ENCODE assay signal across 1 cellular context in the genomic region with DNA sequence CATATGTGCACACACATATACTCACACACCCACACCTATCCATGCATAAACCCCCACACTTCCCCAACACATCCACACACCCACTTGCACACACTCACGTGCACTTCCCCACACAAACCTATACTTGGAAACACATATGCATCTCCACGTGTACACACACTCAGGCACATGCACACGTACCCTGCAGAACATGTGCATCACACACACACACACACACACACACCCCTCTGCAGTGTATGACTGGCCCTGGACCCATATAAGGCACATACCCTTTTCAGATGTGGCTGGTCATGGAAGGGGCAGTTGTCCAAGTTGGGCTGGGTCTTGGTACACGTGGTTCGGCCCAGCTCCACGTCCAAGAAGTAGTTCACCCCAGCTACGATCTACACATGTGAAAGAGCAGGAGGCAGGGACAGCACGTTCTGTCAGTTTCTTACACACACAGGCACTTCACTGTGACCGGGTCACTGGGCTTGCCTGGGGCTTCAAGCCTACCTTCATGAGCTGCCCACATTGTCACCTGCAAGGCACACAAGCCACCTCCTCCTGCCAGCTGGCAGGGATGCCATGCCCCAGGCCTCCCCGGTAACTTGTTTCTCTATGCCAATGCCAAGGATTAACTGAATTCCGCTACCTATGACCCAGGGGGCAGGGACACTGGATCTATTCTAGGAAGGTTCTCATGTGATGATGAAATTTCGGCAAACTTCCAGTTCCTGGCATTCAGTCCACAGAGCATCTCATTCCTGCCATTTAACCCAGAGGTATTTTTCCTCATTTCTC.
TF ChIP-seq lines count a peak whose summit lies in the region.

No MANE protein-coding gene starts in this region.

TF ChIP-seq in HepG2, 621 proteins besides CTCF, POLR2A, EP300 and RAD21 (continued from another document and continues in another):
- TF ChIP-seq, protein P1, sequence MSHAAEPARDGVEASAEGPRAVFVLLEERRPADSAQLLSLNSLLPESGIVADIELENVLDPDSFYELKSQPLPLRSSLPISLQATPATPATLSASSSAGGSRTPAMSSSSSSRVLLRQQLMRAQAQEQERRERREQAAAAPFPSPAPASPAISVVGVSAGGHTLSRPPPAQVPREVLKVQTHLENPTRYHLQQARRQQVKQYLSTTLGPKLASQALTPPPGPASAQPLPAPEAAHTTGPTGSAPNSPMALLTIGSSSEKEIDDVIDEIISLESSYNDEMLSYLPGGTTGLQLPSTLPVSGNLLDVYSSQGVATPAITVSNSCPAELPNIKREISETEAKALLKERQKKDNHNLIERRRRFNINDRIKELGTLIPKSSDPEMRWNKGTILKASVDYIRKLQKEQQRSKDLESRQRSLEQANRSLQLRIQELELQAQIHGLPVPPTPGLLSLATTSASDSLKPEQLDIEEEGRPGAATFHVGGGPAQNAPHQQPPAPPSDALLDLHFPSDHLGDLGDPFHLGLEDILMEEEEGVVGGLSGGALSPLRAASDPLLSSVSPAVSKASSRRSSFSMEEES (CRISPR knock-in tag; IDR thresholded peaks at IDR 0.05), result no peak
- TF ChIP-seq NONO (IDR thresholded peaks at IDR 0.05) (no peak), NONO (CRISPR knock-in tag; conservative IDR thresholded peaks at IDR 0.05) (peak; percentile 56; the same call in 1 of the 2 replicates), NFRKB (IDR thresholded peaks at IDR 0.05) (no peak), ARHGAP35 (CRISPR knock-in tag; IDR thresholded peaks at IDR 0.05; ENCODE audit: borderline replicate concordance) (no peak), ZNF10 (CRISPR knock-in tag; IDR thresholded peaks at IDR 0.05; ENCODE audit: borderline replicate concordance, low read depth) (peak; percentile 90; the same call in 1 of the 2 replicates), SAP130 (CRISPR knock-in tag; IDR thresholded peaks at IDR 0.05; ENCODE audit: low read depth) (peak; percentile 3; the same call in 1 of the 2 replicates), ZNF878 (CRISPR knock-in tag; IDR thresholded peaks at IDR 0.05) (no peak), ZNF317 (CRISPR knock-in tag; IDR thresholded peaks at IDR 0.05) (no peak), RBM22 (optimal IDR thresholded peaks at IDR 0.05; ENCODE audit: low read length) (peak; percentile 80), KLF6 (CRISPR knock-in tag; IDR thresholded peaks at IDR 0.05) (no peak), ZSCAN31 (CRISPR knock-in tag; IDR thresholded peaks at IDR 0.05; ENCODE audit: low read depth) (no peak), GTF2F1 (IDR thresholded peaks at IDR 0.05; ENCODE audit: low read length) (no peak), ZBTB8A (CRISPR knock-in tag; IDR thresholded peaks at IDR 0.05; ENCODE audit: borderline replicate concordance, low read depth) (no peak), ZNF720 (CRISPR knock-in tag; IDR thresholded peaks at IDR 0.05) (no peak), HES4 (CRISPR knock-in tag; IDR thresholded peaks at IDR 0.05; ENCODE audit: borderline replicate concordance) (no peak), KLF16 (CRISPR knock-in tag; IDR thresholded peaks at IDR 0.05) (no peak), JUND (CRISPR knock-in tag; IDR thresholded peaks at IDR 0.05) (peak; percentile 19; the same call in 1 of the 2 replicates), ZNF747 (CRISPR knock-in tag; IDR thresholded peaks at IDR 0.05; ENCODE audit: borderline replicate concordance) (no peak), RBFOX2 (IDR thresholded peaks at IDR 0.05; ENCODE audit: low read depth, low read length) (peak; percentile 55; the same call in 1 of the 2 replicates), ZNF562 (CRISPR knock-in tag; IDR thresholded peaks at IDR 0.05; ENCODE audit: borderline replicate concordance) (no peak), ZSCAN29 (CRISPR knock-in tag; conservative IDR thresholded peaks at IDR 0.05) (no peak), HOXA3 (CRISPR knock-in tag; IDR thresholded peaks at IDR 0.05) (0 out of 2 replicates have a peak, but pooled peaks have one; percentile 16), RARG (CRISPR knock-in tag; IDR thresholded peaks at IDR 0.05; ENCODE audit: low read depth) (no peak), CCAR2 (optimal IDR thresholded peaks at IDR 0.05; ENCODE audit: low read depth, low read length) (no peak), ESRRA (CRISPR knock-in tag; IDR thresholded peaks at IDR 0.05; ENCODE audit: low read depth) (no peak), SP1 (IDR thresholded peaks at IDR 0.05) (no peak), SP1 (CRISPR knock-in tag; IDR thresholded peaks at IDR 0.05) (no peak), NFKBIZ (CRISPR knock-in tag; IDR thresholded peaks at IDR 0.05) (no peak), ZNF180 (CRISPR knock-in tag; IDR thresholded peaks at IDR 0.05; ENCODE audit: borderline replicate concordance, low read depth) (no peak), GABPB1 (CRISPR knock-in tag; IDR thresholded peaks at IDR 0.05) (no peak), DNMT3B (CRISPR knock-in tag; conservative IDR thresholded peaks at IDR 0.05) (no peak), ZNF672 (CRISPR knock-in tag; IDR thresholded peaks at IDR 0.05) (peak; percentile 93; the same call in 1 of the 2 replicates), ZBTB20 (CRISPR knock-in tag; IDR thresholded peaks at IDR 0.05; ENCODE audit: borderline replicate concordance, low read depth) (no peak), RAD51 (IDR thresholded peaks at IDR 0.05; ENCODE audit: borderline replicate concordance) (no peak), ZNF674 (CRISPR knock-in tag; IDR thresholded peaks at IDR 0.05; ENCODE audit: low read depth) (no peak), FOXC1 (CRISPR knock-in tag; IDR thresholded peaks at IDR 0.05; ENCODE audit: borderline replicate concordance) (no peak), ZFP90 (CRISPR knock-in tag; IDR thresholded peaks at IDR 0.05; ENCODE audit: borderline replicate concordance) (no peak)
- TF ChIP-seq, protein P2, sequence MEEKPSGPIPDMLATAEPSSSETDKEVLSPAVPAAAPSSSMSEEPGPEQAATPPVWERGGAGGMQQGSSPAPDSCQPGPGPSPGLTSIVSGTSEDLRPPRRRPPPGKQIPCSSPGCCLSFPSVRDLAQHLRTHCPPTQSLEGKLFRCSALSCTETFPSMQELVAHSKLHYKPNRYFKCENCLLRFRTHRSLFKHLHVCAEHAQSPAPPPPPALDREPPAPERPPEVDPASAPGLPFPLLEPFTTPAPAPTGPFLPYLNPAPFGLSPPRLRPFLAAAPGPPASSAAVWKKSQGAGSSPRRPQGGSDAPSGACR (CRISPR knock-in tag; IDR thresholded peaks at IDR 0.05), result no peak
- TF ChIP-seq, protein P3, sequence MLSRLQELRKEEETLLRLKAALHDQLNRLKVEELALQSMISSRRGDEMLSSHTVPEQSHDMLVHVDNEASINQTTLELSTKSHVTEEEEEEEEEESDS (CRISPR knock-in tag; IDR thresholded peaks at IDR 0.05; ENCODE audit: borderline replicate concordance), result no peak
- TF ChIP-seq, protein P4, sequence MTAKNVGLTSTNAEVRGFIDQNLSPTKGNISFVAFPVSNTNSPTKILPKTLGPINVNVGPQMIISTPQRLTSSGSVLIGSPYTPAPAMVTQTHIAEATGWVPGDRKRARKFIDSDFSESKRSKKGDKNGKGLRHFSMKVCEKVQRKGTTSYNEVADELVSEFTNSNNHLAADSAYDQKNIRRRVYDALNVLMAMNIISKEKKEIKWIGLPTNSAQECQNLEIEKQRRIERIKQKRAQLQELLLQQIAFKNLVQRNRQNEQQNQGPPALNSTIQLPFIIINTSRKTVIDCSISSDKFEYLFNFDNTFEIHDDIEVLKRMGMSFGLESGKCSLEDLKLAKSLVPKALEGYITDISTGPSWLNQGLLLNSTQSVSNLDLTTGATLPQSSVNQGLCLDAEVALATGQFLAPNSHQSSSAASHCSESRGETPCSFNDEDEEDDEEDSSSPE (CRISPR knock-in tag; IDR thresholded peaks at IDR 0.05), result no peak
- TF ChIP-seq, protein P5, sequence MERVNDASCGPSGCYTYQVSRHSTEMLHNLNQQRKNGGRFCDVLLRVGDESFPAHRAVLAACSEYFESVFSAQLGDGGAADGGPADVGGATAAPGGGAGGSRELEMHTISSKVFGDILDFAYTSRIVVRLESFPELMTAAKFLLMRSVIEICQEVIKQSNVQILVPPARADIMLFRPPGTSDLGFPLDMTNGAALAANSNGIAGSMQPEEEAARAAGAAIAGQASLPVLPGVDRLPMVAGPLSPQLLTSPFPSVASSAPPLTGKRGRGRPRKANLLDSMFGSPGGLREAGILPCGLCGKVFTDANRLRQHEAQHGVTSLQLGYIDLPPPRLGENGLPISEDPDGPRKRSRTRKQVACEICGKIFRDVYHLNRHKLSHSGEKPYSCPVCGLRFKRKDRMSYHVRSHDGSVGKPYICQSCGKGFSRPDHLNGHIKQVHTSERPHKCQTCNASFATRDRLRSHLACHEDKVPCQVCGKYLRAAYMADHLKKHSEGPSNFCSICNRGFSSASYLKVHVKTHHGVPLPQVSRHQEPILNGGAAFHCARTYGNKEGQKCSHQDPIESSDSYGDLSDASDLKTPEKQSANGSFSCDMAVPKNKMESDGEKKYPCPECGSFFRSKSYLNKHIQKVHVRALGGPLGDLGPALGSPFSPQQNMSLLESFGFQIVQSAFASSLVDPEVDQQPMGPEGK (CRISPR knock-in tag; IDR thresholded peaks at IDR 0.05), result peak; percentile 12; the same call in 1 of the 2 replicates
- TF ChIP-seq, protein P6, sequence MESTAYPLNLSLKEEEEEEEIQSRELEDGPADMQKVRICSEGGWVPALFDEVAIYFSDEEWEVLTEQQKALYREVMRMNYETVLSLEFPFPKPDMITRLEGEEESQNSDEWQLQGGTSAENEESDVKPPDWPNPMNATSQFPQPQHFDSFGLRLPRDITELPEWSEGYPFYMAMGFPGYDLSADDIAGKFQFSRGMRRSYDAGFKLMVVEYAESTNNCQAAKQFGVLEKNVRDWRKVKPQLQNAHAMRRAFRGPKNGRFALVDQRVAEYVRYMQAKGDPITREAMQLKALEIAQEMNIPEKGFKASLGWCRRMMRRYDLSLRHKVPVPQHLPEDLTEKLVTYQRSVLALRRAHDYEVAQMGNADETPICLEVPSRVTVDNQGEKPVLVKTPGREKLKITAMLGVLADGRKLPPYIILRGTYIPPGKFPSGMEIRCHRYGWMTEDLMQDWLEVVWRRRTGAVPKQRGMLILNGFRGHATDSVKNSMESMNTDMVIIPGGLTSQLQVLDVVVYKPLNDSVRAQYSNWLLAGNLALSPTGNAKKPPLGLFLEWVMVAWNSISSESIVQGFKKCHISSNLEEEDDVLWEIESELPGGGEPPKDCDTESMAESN (CRISPR knock-in tag; conservative IDR thresholded peaks at IDR 0.05), result no peak
- TF ChIP-seq, protein P7, sequence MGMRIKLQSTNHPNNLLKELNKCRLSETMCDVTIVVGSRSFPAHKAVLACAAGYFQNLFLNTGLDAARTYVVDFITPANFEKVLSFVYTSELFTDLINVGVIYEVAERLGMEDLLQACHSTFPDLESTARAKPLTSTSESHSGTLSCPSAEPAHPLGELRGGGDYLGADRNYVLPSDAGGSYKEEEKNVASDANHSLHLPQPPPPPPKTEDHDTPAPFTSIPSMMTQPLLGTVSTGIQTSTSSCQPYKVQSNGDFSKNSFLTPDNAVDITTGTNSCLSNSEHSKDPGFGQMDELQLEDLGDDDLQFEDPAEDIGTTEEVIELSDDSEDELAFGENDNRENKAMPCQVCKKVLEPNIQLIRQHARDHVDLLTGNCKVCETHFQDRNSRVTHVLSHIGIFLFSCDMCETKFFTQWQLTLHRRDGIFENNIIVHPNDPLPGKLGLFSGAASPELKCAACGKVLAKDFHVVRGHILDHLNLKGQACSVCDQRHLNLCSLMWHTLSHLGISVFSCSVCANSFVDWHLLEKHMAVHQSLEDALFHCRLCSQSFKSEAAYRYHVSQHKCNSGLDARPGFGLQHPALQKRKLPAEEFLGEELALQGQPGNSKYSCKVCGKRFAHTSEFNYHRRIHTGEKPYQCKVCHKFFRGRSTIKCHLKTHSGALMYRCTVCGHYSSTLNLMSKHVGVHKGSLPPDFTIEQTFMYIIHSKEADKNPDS (CRISPR knock-in tag; IDR thresholded peaks at IDR 0.05), result no peak
- TF ChIP-seq, protein P8, sequence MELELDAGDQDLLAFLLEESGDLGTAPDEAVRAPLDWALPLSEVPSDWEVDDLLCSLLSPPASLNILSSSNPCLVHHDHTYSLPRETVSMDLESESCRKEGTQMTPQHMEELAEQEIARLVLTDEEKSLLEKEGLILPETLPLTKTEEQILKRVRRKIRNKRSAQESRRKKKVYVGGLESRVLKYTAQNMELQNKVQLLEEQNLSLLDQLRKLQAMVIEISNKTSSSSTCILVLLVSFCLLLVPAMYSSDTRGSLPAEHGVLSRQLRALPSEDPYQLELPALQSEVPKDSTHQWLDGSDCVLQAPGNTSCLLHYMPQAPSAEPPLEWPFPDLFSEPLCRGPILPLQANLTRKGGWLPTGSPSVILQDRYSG (CRISPR knock-in tag; IDR thresholded peaks at IDR 0.05), result no peak
- TF ChIP-seq, protein P9, sequence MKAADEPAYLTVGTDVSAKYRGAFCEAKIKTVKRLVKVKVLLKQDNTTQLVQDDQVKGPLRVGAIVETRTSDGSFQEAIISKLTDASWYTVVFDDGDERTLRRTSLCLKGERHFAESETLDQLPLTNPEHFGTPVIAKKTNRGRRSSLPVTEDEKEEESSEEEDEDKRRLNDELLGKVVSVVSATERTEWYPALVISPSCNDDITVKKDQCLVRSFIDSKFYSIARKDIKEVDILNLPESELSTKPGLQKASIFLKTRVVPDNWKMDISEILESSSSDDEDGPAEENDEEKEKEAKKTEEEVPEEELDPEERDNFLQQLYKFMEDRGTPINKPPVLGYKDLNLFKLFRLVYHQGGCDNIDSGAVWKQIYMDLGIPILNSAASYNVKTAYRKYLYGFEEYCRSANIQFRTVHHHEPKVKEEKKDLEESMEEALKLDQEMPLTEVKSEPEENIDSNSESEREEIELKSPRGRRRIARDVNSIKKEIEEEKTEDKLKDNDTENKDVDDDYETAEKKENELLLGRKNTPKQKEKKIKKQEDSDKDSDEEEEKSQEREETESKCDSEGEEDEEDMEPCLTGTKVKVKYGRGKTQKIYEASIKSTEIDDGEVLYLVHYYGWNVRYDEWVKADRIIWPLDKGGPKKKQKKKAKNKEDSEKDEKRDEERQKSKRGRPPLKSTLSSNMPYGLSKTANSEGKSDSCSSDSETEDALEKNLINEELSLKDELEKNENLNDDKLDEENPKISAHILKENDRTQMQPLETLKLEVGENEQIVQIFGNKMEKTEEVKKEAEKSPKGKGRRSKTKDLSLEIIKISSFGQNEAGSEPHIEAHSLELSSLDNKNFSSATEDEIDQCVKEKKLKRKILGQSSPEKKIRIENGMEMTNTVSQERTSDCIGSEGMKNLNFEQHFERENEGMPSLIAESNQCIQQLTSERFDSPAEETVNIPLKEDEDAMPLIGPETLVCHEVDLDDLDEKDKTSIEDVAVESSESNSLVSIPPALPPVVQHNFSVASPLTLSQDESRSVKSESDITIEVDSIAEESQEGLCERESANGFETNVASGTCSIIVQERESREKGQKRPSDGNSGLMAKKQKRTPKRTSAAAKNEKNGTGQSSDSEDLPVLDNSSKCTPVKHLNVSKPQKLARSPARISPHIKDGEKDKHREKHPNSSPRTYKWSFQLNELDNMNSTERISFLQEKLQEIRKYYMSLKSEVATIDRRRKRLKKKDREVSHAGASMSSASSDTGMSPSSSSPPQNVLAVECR (CRISPR knock-in tag; IDR thresholded peaks at IDR 0.05; ENCODE audit: borderline replicate concordance), result peak; percentile 11; the same call in 1 of the 2 replicates
- TF ChIP-seq, protein P10, sequence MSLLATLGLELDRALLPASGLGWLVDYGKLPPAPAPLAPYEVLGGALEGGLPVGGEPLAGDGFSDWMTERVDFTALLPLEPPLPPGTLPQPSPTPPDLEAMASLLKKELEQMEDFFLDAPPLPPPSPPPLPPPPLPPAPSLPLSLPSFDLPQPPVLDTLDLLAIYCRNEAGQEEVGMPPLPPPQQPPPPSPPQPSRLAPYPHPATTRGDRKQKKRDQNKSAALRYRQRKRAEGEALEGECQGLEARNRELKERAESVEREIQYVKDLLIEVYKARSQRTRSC (CRISPR knock-in tag; IDR thresholded peaks at IDR 0.05; ENCODE audit: low read depth), result no peak
